Comparison of ENCODE assay signal across 1 cellular context in genomic region chr12:106302401-106303201, GRCh38.
TF ChIP-seq lines count a peak whose summit lies in the region.

TCP11L2 (plus strand) TSS chr12:106302733; CDS start chr12:106311076, 8,343 bp downstream.

TF ChIP-seq in H1, 55 proteins besides CTCF, POLR2A, EP300 and RAD21 (continued from another document):
- TF ChIP-seq KDM1A (IDR thresholded peaks at IDR 0.05; ENCODE audit: borderline replicate concordance, low read length) (no peak), BCL11A (IDR thresholded peaks at IDR 0.05; ENCODE audit: low read depth in 2 of 2, low read length in 2 of 2) (no peak), BACH1 (IDR thresholded peaks at IDR 0.05; ENCODE audit: low read length) (0 out of 2 replicates have a peak, but pooled peaks have one; percentile 14), POU5F1 (IDR thresholded peaks at IDR 0.05; ENCODE audit: low read depth, low read length) (no peak), CHD1 (IDR thresholded peaks at IDR 0.05; ENCODE audit: low read depth, low read length) (peak; percentile 94), ASH2L (IDR thresholded peaks at IDR 0.05; ENCODE audit: low read length) (peak; percentile 90), MAFK (IDR thresholded peaks at IDR 0.05; ENCODE audit: low read depth, low read length) (no peak), CBX5 (IDR thresholded peaks at IDR 0.05; ENCODE audit: low read depth, low read length) (no peak), TAF7 (optimal IDR thresholded peaks at IDR 0.05; ENCODE audit: borderline replicate concordance, low read depth, low read length) (no peak), ATF3 (IDR thresholded peaks at IDR 0.05; ENCODE audit: insufficient read depth, low read depth, low read length) (no peak), HDAC2 (IDR thresholded peaks at IDR 0.05; ENCODE audit: borderline replicate concordance in 1 of 2, low read depth in 2 of 2, low read length in 2 of 2) (peak in 1 of 2 experiments; percentile 93; a peak in 2 of 4 replicates), TEAD4 (IDR thresholded peaks at IDR 0.05; ENCODE audit: low read depth, low read length) (no peak), SAP30 (IDR thresholded peaks at IDR 0.05; ENCODE audit: insufficient read depth, insufficient replicate concordance, low read length) (no peak), POLR2AphosphoS5 (IDR thresholded peaks at IDR 0.05; ENCODE audit: low read depth, low read length) (no peak), JUND (IDR thresholded peaks at IDR 0.05; ENCODE audit: low read length) (peak; percentile 95), SUZ12 (IDR thresholded peaks at IDR 0.05; ENCODE audit: low read length) (no peak), NRF1 (IDR thresholded peaks at IDR 0.05; ENCODE audit: low read depth, low read length) (no peak), RFX5 (IDR thresholded peaks at IDR 0.05; ENCODE audit: borderline replicate concordance, low read depth, low read length) (no peak), CTBP2 (IDR thresholded peaks at IDR 0.05; ENCODE audit: borderline replicate concordance, insufficient read depth, insufficient read length, low read length) (no peak), SIN3A (conservative IDR thresholded peaks at IDR 0.05 in 1 of 2, IDR thresholded peaks at IDR 0.05 in 1 of 2; ENCODE audit: low read depth in 1 of 2, low read length in 2 of 2) (no peak), RXRA (IDR thresholded peaks at IDR 0.05; ENCODE audit: insufficient read depth, low read depth, low read length) (no peak), RNF2 (IDR thresholded peaks at IDR 0.05; ENCODE audit: borderline replicate concordance, low read depth, low read length, missing control alignments, poor library complexity, severe bottlenecking) (no peak), TBP (IDR thresholded peaks at IDR 0.05; ENCODE audit: low read depth, low read length) (0 out of 2 replicates have a peak, but pooled peaks have one; percentile 9), USF2 (IDR thresholded peaks at IDR 0.05; ENCODE audit: low read length) (no peak), SP1 (IDR thresholded peaks at IDR 0.05; ENCODE audit: low read depth, low read length) (peak; percentile 23; the same call in 1 of the 2 replicates), KDM4A (IDR thresholded peaks at IDR 0.05; ENCODE audit: low read depth, low read length, severe bottlenecking) (peak; percentile 76), CEBPB (IDR thresholded peaks at IDR 0.05; ENCODE audit: low read depth, low read length) (no peak), SRF (IDR thresholded peaks at IDR 0.05; ENCODE audit: low read depth, low read length) (no peak), ZNF274 (IDR thresholded peaks at IDR 0.05; ENCODE audit: borderline replicate concordance, extremely low read depth, low read length) (no peak), FOSL1 (IDR thresholded peaks at IDR 0.05; ENCODE audit: insufficient read depth, low read depth, low read length) (no peak), E2F6 (IDR thresholded peaks at IDR 0.05) (no peak), RBBP5 (IDR thresholded peaks at IDR 0.05; ENCODE audit: borderline replicate concordance, low read depth, low read length) (peak; percentile 63; the same call in 1 of the 2 replicates), CREB1 (IDR thresholded peaks at IDR 0.05) (peak; percentile 54), HDAC6 (IDR thresholded peaks at IDR 0.05; ENCODE audit: low read depth, low read length) (no peak), SIX5 (IDR thresholded peaks at IDR 0.05; ENCODE audit: low read depth, low read length) (peak; percentile 29; the same call in 1 of the 2 replicates), GTF2F1 (IDR thresholded peaks at IDR 0.05; ENCODE audit: borderline replicate concordance, low read depth, low read length) (no peak), ATF2 (IDR thresholded peaks at IDR 0.05; ENCODE audit: low read length) (no peak), YY1 (IDR thresholded peaks at IDR 0.05; ENCODE audit: low read depth, low read length) (no peak), SP2 (IDR thresholded peaks at IDR 0.05; ENCODE audit: low read length) (no peak), TCF12 (IDR thresholded peaks at IDR 0.05; ENCODE audit: low read depth, low read length) (no peak), BRCA1 (IDR thresholded peaks at IDR 0.05; ENCODE audit: low read depth, low read length) (no peak), GABPA (IDR thresholded peaks at IDR 0.05; ENCODE audit: borderline replicate concordance, insufficient read depth, low read length) (no peak), TAF1 (IDR thresholded peaks at IDR 0.05; ENCODE audit: low read depth, low read length) (peak; percentile 22; the same call in 1 of the 2 replicates), EZH2 (IDR thresholded peaks at IDR 0.05; ENCODE audit: low read depth, low read length, severe bottlenecking) (no peak), JUN (IDR thresholded peaks at IDR 0.05; ENCODE audit: low read depth, low read length) (no peak), SIRT6 (IDR thresholded peaks at IDR 0.05; ENCODE audit: low read length) (no peak), CHD2 (IDR thresholded peaks at IDR 0.05; ENCODE audit: low read length) (no peak), KDM5A (IDR thresholded peaks at IDR 0.05; ENCODE audit: low read length) (no peak), PHF8 (conservative IDR thresholded peaks at IDR 0.05; ENCODE audit: low read depth, low read length) (peak; percentile 58; the same call in 1 of the 2 replicates)
- TF ChIP-seq, protein P1, sequence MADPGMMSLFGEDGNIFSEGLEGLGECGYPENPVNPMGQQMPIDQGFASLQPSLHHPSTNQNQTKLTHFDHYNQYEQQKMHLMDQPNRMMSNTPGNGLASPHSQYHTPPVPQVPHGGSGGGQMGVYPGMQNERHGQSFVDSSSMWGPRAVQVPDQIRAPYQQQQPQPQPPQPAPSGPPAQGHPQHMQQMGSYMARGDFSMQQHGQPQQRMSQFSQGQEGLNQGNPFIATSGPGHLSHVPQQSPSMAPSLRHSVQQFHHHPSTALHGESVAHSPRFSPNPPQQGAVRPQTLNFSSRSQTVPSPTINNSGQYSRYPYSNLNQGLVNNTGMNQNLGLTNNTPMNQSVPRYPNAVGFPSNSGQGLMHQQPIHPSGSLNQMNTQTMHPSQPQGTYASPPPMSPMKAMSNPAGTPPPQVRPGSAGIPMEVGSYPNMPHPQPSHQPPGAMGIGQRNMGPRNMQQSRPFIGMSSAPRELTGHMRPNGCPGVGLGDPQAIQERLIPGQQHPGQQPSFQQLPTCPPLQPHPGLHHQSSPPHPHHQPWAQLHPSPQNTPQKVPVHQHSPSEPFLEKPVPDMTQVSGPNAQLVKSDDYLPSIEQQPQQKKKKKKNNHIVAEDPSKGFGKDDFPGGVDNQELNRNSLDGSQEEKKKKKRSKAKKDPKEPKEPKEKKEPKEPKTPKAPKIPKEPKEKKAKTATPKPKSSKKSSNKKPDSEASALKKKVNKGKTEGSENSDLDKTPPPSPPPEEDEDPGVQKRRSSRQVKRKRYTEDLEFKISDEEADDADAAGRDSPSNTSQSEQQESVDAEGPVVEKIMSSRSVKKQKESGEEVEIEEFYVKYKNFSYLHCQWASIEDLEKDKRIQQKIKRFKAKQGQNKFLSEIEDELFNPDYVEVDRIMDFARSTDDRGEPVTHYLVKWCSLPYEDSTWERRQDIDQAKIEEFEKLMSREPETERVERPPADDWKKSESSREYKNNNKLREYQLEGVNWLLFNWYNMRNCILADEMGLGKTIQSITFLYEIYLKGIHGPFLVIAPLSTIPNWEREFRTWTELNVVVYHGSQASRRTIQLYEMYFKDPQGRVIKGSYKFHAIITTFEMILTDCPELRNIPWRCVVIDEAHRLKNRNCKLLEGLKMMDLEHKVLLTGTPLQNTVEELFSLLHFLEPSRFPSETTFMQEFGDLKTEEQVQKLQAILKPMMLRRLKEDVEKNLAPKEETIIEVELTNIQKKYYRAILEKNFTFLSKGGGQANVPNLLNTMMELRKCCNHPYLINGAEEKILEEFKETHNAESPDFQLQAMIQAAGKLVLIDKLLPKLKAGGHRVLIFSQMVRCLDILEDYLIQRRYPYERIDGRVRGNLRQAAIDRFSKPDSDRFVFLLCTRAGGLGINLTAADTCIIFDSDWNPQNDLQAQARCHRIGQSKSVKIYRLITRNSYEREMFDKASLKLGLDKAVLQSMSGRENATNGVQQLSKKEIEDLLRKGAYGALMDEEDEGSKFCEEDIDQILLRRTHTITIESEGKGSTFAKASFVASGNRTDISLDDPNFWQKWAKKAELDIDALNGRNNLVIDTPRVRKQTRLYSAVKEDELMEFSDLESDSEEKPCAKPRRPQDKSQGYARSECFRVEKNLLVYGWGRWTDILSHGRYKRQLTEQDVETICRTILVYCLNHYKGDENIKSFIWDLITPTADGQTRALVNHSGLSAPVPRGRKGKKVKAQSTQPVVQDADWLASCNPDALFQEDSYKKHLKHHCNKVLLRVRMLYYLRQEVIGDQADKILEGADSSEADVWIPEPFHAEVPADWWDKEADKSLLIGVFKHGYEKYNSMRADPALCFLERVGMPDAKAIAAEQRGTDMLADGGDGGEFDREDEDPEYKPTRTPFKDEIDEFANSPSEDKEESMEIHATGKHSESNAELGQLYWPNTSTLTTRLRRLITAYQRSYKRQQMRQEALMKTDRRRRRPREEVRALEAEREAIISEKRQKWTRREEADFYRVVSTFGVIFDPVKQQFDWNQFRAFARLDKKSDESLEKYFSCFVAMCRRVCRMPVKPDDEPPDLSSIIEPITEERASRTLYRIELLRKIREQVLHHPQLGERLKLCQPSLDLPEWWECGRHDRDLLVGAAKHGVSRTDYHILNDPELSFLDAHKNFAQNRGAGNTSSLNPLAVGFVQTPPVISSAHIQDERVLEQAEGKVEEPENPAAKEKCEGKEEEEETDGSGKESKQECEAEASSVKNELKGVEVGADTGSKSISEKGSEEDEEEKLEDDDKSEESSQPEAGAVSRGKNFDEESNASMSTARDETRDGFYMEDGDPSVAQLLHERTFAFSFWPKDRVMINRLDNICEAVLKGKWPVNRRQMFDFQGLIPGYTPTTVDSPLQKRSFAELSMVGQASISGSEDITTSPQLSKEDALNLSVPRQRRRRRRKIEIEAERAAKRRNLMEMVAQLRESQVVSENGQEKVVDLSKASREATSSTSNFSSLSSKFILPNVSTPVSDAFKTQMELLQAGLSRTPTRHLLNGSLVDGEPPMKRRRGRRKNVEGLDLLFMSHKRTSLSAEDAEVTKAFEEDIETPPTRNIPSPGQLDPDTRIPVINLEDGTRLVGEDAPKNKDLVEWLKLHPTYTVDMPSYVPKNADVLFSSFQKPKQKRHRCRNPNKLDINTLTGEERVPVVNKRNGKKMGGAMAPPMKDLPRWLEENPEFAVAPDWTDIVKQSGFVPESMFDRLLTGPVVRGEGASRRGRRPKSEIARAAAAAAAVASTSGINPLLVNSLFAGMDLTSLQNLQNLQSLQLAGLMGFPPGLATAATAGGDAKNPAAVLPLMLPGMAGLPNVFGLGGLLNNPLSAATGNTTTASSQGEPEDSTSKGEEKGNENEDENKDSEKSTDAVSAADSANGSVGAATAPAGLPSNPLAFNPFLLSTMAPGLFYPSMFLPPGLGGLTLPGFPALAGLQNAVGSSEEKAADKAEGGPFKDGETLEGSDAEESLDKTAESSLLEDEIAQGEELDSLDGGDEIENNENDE (IDR thresholded peaks at IDR 0.05; ENCODE audit: insufficient replicate concordance, low read length): no peak
- TF ChIP-seq, protein P2, sequence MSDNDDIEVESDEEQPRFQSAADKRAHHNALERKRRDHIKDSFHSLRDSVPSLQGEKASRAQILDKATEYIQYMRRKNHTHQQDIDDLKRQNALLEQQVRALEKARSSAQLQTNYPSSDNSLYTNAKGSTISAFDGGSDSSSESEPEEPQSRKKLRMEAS (IDR thresholded peaks at IDR 0.05): no peak
